In the genomic region with DNA sequence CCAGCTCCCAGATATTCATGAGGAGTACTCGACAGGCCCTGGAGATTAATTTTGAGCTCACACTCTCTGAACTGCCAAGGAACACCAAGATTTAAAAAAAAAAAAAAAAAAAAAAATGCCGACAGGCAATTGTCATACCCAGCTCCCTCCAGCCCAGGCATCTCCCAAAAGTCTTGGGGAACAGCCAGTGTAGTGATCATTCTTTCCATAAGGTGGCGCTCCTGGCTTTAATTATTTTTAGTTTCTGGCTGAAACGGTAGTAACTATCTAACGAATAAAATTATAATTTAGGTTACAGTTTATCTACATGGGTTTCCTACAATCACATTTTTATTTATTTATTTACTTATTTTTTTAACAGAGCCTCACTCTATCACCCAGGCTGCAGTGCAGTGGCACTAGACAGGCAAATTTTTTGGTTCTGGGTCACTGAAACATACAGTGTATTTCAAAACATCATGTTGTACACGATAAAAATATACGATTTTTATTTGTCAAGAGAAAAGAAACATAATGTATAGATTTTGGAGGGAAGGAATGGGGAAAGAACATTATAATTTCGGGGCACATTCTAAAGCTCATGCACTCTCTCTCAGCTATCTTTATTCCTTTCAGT, we compare ENCODE assay signal across 8 cellular contexts.
DNase-seq lines count a peak whose midpoint lies in the region; ATAC-seq and TF ChIP-seq lines count a peak whose summit lies in the region.

No MANE protein-coding gene starts in this region.

- H3K9me3 ChIP-seq in cardiac muscle cell (ENCODE audit: low read depth): no peaks in the 10 kb centered on the region

- H3K36me3 ChIP-seq in cardiac muscle cell: peaks cover 34% of the 10 kb centered on the region

- TF ChIP-seq CTCF in cardiac muscle cell (IDR thresholded peaks at IDR 0.05; ENCODE audit: low read depth, low read length): peak; percentile 74

- no peak for ATAC-seq in Right ventricle myocardium inferior

- H3K27me3 ChIP-seq in cardiac muscle cell: no peaks in the 10 kb centered on the region

- intact Hi-C loops in Right ventricle myocardium inferior (cut with DNase I): loop anchor here (5.0 to 10.0 kb wide), 2 partner anchors 444 to 642 kb away; no protein-coding TSS in a partner anchor

- H3K27ac ChIP-seq in cardiac muscle cell: no peak overlapping the region

- DNase-seq in cardiac muscle cell (ENCODE audit: low read depth in 1 of 2, low spot score in 1 of 2) (peak; percentile 64 to 68), Right ventricle myocardium inferior (ENCODE audit: missing footprints) (no peak), MV-4-11 (lab: John Stamatoyannopoulos, UW) (peak; percentile 6), glomerular endothelial cell (ENCODE audit: extremely low read depth, low read depth, low spot score) (peak; percentile 20), putamen (ENCODE audit: low spot score) (peak; percentile 34)
- DNase-seq in activated CD4-positive, alpha-beta T cell treated with anti-CD3 and anti-CD28 coated beads, Interleukin-2, amount 50 U/mL, for 48 hours: peak; percentile 27 to 40
- no peak for DNase-seq in NK-92 treated with Interleukin-12 subunit alpha and Interleukin-12 subunit beta, amount 100 ng/mL, for 24 hours (lab: John Stamatoyannopoulos, UW)
- no peak for DNase-seq in stimulated activated naive CD4-positive, alpha-beta T cell treated with Interleukin-2 at 50 U/mL for 16 hours (lab: John Stamatoyannopoulos, UW)

- no peak overlapping the region for H3K4me3 ChIP-seq in cardiac muscle cell

- no peaks in the 10 kb centered on the region for H3K4me1 ChIP-seq in cardiac muscle cell (ENCODE audit: low read depth)

Comparison
In these comparisons a context has a peak if more than half of its experiments do, and no peak if none do; other contexts are left out.
1. DNase-seq: peak in cardiac muscle cell (2 of 2), MV-4-11 (single experiment), activated CD4-positive, alpha-beta T cell treated with anti-CD3 and anti-CD28 coated beads, Interleukin-2, amount 50 U/mL, for 48 hours (2 of 2), glomerular endothelial cell (single experiment) and putamen (single experiment); none in Right ventricle myocardium inferior (single experiment), NK-92 treated with Interleukin-12 subunit alpha and Interleukin-12 subunit beta, amount 100 ng/mL, for 24 hours (single experiment) and stimulated activated naive CD4-positive, alpha-beta T cell treated with Interleukin-2 at 50 U/mL for 16 hours (single experiment).